ENCODE assay signal across 21 cellular contexts in the genomic region with DNA sequence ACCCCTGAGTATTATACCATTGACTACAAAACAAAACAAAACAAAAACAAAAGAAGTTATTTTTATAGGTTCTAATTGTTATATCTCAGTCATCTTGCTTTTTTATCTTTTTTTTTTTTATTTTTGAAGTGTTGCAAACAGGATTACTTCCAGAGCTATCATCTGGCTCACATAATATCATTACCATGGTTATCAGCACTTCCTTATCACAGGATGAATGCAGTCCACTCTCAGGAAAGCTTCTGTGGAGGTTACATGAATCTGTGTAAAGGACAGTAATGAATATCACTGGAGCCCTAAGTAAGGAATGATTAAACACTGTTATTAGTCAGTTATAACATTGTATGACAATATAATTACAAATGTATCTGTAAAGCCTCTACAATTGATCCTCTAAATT.
DNase-seq lines count a peak whose midpoint lies in the region; ATAC-seq, FAIRE-seq and TF ChIP-seq lines count a peak whose summit lies in the region.
"Had no signal": no experiment of that assay in that cellular context is flagged by ENCODE, and none has a peak within 500 bp of the region (broad histone marks: within the 10 kb centered on the region; RNA-seq: fewer than 3 reads in every experiment).

No MANE protein-coding gene starts in this region.

- FAIRE-seq in islet of Langerhans (lab: Jason Lieb, UNC) (peak; percentile 45), small intestine (lab: Jason Lieb, UNC) (no peak)
- FAIRE-seq: GM12892, GM18507 had no signal

- H3K27me3 ChIP-seq in right cardiac atrium (ENCODE audit: control insufficient read depth, insufficient read depth), result no peaks in the 10 kb centered on the region
- H3K27me3 ChIP-seq in SK-N-SH (ENCODE audit: insufficient read depth), result no peaks in the 10 kb centered on the region
- no peaks in the 10 kb centered on the region for H3K27me3 ChIP-seq in small intestine (ENCODE audit: control insufficient read depth in 2 of 2, insufficient read depth in 2 of 2, low read length in 2 of 2)
- H3K27me3 ChIP-seq: BLaER1 treated with 17β-estradiol and CSF1 and Interleukin-3, amounts not matched to agents 10 nM and 100 nM had no signal

- H3K27ac ChIP-seq in right cardiac atrium (ENCODE audit: low read length) (no peak overlapping the region), SK-N-SH (ENCODE audit: low read depth in 2 of 2, low read length in 1 of 2) (no peak overlapping the region), small intestine (ENCODE audit: low read depth in 1 of 2, low read length in 1 of 2) (no peak overlapping the region)
- H3K27ac ChIP-seq: BLaER1 treated with 17β-estradiol and CSF1 and Interleukin-3, amounts not matched to agents 10 nM and 100 nM had no signal

- no peaks in the 10 kb centered on the region for H3F3A ChIP-seq in SK-N-SH (replicated peaks; ENCODE audit: insufficient read depth)

- POLR2A ChIA-PET in SK-N-SH (lab: Yijun Ruan, JAX), result no interaction called here

- H3K9me3 ChIP-seq in right cardiac atrium (ENCODE audit: control insufficient read depth, low read length), result no peaks in the 10 kb centered on the region
- no peaks in the 10 kb centered on the region; the same call in 1 of the 2 replicates for H3K9me3 ChIP-seq in SK-N-SH
- H3K9me3 ChIP-seq in small intestine (ENCODE audit: control insufficient read depth, low read depth), result no peaks in the 10 kb centered on the region

- H3K4me3 ChIP-seq in right cardiac atrium (ENCODE audit: low read length), result no peak overlapping the region
- no peak overlapping the region for H3K4me3 ChIP-seq in SK-N-SH (ENCODE audit: low read depth in 2 of 2, low read length in 1 of 2)
- no peak overlapping the region for H3K4me3 ChIP-seq in small intestine (ENCODE audit: low read depth in 1 of 2, low read length in 2 of 2)
- H3K4me3 ChIP-seq: BLaER1 treated with 17β-estradiol and CSF1 and Interleukin-3, amounts not matched to agents 10 nM and 100 nM had no signal

- H3K79me2 ChIP-seq in SK-N-SH (ENCODE audit: insufficient read depth), result no peaks in the 10 kb centered on the region

- CTCF ChIA-PET in SK-N-SH (lab: Yijun Ruan, JAX), result interaction anchor here (1.1 to 1.2 kb wide), 3 partner anchors 11 to 364 kb away, joined by 3 read pairs; no protein-coding TSS in a partner anchor

- H3K4me2 ChIP-seq in SK-N-SH, result no peak overlapping the region
- H3K4me2 ChIP-seq: BLaER1 treated with 17β-estradiol and CSF1 and Interleukin-3, amounts not matched to agents 10 nM and 100 nM had no signal

- no peak overlapping the region for H3K9ac ChIP-seq in SK-N-SH
- H3K9ac ChIP-seq: BLaER1 treated with 17β-estradiol and CSF1 and Interleukin-3, amounts not matched to agents 10 nM and 100 nM had no signal

- H2AFZ ChIP-seq in SK-N-SH (ENCODE audit: low read depth), result no peak overlapping the region

- no peak for TF ChIP-seq CTCF in SK-N-SH (IDR thresholded peaks at IDR 0.05)

- H3K4me1 ChIP-seq in right cardiac atrium (ENCODE audit: control insufficient read depth, insufficient read depth, low read length) (no peaks in the 10 kb centered on the region), SK-N-SH (ENCODE audit: control insufficient read depth in 1 of 2, insufficient read depth in 2 of 2, low read depth in 1 of 2, low read length in 1 of 2) (peaks cover 0 to 19% of the 10 kb centered on the region in 2 experiments; a peak in 2 of 4 replicates), small intestine (ENCODE audit: control insufficient read depth in 2 of 2, insufficient read depth in 1 of 2, low read depth in 1 of 2, low read length in 1 of 2) (no peaks in the 10 kb centered on the region)

- H3K36me3 ChIP-seq in SK-N-SH (replicated peaks in 1 of 2; ENCODE audit: control insufficient read depth in 1 of 2, insufficient read depth in 2 of 2, low read length in 1 of 2), result no peaks in the 10 kb centered on the region
- H3K36me3 ChIP-seq in small intestine (ENCODE audit: control insufficient read depth in 2 of 2, insufficient read depth in 2 of 2, low read length in 2 of 2), result no peaks in the 10 kb centered on the region

- ATAC-seq in right cardiac atrium (peak; percentile 32 to 59), Right ventricle myocardium inferior (no peak), HG03097 (IDR thresholded peaks at IDR 0.05; ENCODE audit: low FRiP score, unreplicated experiment) (no peak), GM18868 (IDR thresholded peaks at IDR 0.05; ENCODE audit: unreplicated experiment) (no peak)
- ATAC-seq: HCT116 had no signal

- no peak; the same call in 1 of the 2 replicates for TF ChIP-seq RAD21 in SK-N-SH (IDR thresholded peaks at IDR 0.05; ENCODE audit: low read length)

- intact Hi-C loops in right cardiac atrium (cut with DNase I), result no loop called here
- intact Hi-C loops in Right ventricle myocardium inferior (cut with DNase I), result no loop called here

- DNase-seq in right cardiac atrium (no peak), Right ventricle myocardium inferior (ENCODE audit: missing footprints) (no peak), SK-N-SH (peak; percentile 43), small intestine (peak; percentile 5), CD1c-positive myeloid dendritic cell (ENCODE audit: extremely low spot score) (no peak)
- DNase-seq: CD4-positive, CD25-positive, alpha-beta regulatory T cell; CD8-positive, alpha-beta memory T cell; COR-L47; DMS 273 treated with DMSO at 0.1 percent for 48 hours; DMS79; GDM1; GOT3; H7; HFFc6 had no signal

- TF ChIP-seq EP300 in SK-N-SH (IDR thresholded peaks at IDR 0.05; ENCODE audit: borderline replicate concordance in 1 of 2, low read depth in 1 of 2, low read length in 1 of 2), result peak in 1 of 2 experiments; percentile 96; a peak in 2 of 4 replicates

- H4K20me1 ChIP-seq in SK-N-SH (ENCODE audit: insufficient read depth), result no peaks in the 10 kb centered on the region
- H4K20me1 ChIP-seq: BLaER1 treated with 17β-estradiol and CSF1 and Interleukin-3, amounts not matched to agents 10 nM and 100 nM had no signal

- no peaks in the 10 kb centered on the region for H3K9me2 ChIP-seq in SK-N-SH

TF ChIP-seq in SK-N-SH, 30 proteins besides CTCF, POLR2A, EP300 and RAD21:
- TF ChIP-seq NFIC (IDR thresholded peaks at IDR 0.05; ENCODE audit: borderline replicate concordance) (no peak), SMC3 (IDR thresholded peaks at IDR 0.05; ENCODE audit: low read depth, low read length) (no peak), TEAD4 (IDR thresholded peaks at IDR 0.05; ENCODE audit: borderline replicate concordance, insufficient read depth) (0 out of 2 replicates have a peak, but pooled peaks have one; percentile 23), RCOR1 (IDR thresholded peaks at IDR 0.05; ENCODE audit: low read length) (peak; percentile 95), GATA2 (CRISPR knock-in tag; IDR thresholded peaks at IDR 0.05) (peak; percentile 98), TCF12 (IDR thresholded peaks at IDR 0.05) (peak; percentile 55; the same call in 1 of the 2 replicates), CHD2 (IDR thresholded peaks at IDR 0.05; ENCODE audit: low read length, partially characterized antibody) (peak; percentile 77), POLR2AphosphoS5 (IDR thresholded peaks at IDR 0.05; ENCODE audit: low read depth, low read length) (peak; percentile 42; the same call in 1 of the 2 replicates), FOXJ3 (CRISPR knock-in tag; IDR thresholded peaks at IDR 0.05) (peak; percentile 73)
- TF ChIP-seq, protein P1, sequence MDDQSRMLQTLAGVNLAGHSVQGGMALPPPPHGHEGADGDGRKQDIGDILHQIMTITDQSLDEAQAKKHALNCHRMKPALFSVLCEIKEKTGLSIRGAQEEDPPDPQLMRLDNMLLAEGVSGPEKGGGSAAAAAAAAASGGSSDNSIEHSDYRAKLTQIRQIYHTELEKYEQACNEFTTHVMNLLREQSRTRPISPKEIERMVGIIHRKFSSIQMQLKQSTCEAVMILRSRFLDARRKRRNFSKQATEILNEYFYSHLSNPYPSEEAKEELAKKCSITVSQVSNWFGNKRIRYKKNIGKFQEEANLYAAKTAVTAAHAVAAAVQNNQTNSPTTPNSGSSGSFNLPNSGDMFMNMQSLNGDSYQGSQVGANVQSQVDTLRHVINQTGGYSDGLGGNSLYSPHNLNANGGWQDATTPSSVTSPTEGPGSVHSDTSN (IDR thresholded peaks at IDR 0.05), result no peak

Comparison
In these comparisons a context has a peak if more than half of its experiments do, and no peak if none do; other contexts are left out.
1. ATAC-seq: peak in right cardiac atrium (2 of 2); none in Right ventricle myocardium inferior (single experiment), HG03097 (single experiment) and GM18868 (single experiment).
2. DNase-seq: peak in SK-N-SH (single experiment) and small intestine (single experiment); none in right cardiac atrium (0 of 3), Right ventricle myocardium inferior (single experiment) and CD1c-positive myeloid dendritic cell (single experiment).